ENCODE assay signal across 9 cellular contexts in the genomic region with DNA sequence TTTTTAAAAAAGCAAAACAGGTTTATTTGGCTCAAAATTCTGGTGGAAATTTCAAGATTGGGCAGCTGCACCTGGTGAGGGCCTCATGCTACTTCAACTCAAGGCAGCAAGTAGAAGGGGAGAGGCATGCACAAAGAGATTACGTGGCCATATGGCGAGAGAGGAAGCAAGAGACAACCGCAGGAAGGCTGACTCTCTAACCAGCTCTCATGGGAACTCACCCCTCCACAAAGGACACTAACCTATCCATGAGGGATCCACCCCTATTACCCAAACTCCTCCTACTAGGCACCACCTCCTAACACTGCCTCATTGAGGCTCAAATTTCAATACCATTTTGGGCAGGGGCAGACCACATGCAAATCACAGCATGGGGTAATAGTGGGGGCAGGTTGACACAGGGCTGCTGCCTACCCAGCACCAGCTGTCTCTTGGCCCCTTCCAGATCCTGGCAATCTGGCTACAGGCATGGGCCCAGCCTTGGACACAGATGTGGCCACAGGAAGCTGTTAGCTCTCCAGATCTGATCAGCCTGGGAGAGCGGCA. TPM values are rescaled to one million over a fixed set of nuclear protein-coding genes. Genes with fewer than 3 reads are reported as not detected.
DNase-seq lines count a peak whose midpoint lies in the region; ATAC-seq, FAIRE-seq and TF ChIP-seq lines count a peak whose summit lies in the region.
"Had no signal": no experiment of that assay in that cellular context is flagged by ENCODE, and none has a peak within 500 bp of the region (broad histone marks: within the 10 kb centered on the region; RNA-seq: fewer than 3 reads in every experiment).

No MANE protein-coding gene starts in this region.

- H3K27ac Mint-ChIP-seq in glutamatergic neuron (ENCODE audit: unreplicated experiment), result peak overlapping the region; percentile 97

- no peak overlapping the region for H2BK5ac ChIP-seq in neuronal stem cell (ENCODE audit: low read length)

- peaks cover 15% of the 10 kb centered on the region for H3K27me3 Mint-ChIP-seq in glutamatergic neuron (ENCODE audit: unreplicated experiment)

- H3K4me1 Mint-ChIP-seq in glutamatergic neuron (ENCODE audit: low read depth, unreplicated experiment), result peaks cover 35% of the 10 kb centered on the region

- no peak overlapping the region for H3K14ac ChIP-seq in neuronal stem cell (ENCODE audit: low read length)

- H3K9me3 Mint-ChIP-seq in glutamatergic neuron (ENCODE audit: unreplicated experiment), result peaks cover 42% of the 10 kb centered on the region

- H4K8ac ChIP-seq in neuronal stem cell (ENCODE audit: low read depth, low read length), result no peak overlapping the region

- peaks cover 7% of the 10 kb centered on the region; the same call in 1 of the 2 replicates for H4K20me1 ChIP-seq in SU-DHL-6 (ENCODE audit: low read depth, low read length)

- no peak overlapping the region for H3K4ac ChIP-seq in neuronal stem cell (ENCODE audit: low read length)

- no peaks in the 10 kb centered on the region for H3K9me3 ChIP-seq in SU-DHL-6 (ENCODE audit: insufficient read depth, low read length)
- H3K9me3 ChIP-seq in neuronal stem cell (replicated peaks in 1 of 2; ENCODE audit: control insufficient read depth in 2 of 2, insufficient read depth in 1 of 2, low read depth in 1 of 2, low read length in 2 of 2), result peaks cover 0 to 4% of the 10 kb centered on the region in 2 donors
- H3K9me3 ChIP-seq: body of pancreas had no signal

- no peak overlapping the region for H3K18ac ChIP-seq in neuronal stem cell (ENCODE audit: low read length)

- no peak overlapping the region for H2AK5ac ChIP-seq in neuronal stem cell (ENCODE audit: low read depth, low read length)

- no peak overlapping the region for H2AFZ ChIP-seq in SU-DHL-6 (ENCODE audit: low read depth, low read length, severe bottlenecking)
- no peak overlapping the region for H2AFZ ChIP-seq in neuronal stem cell (ENCODE audit: low read length)

- WGBS in neuronal stem cell (ENCODE audit: extremely low coverage in 2 of 2, insufficient read length in 2 of 2, insufficient replicate concordance in 1 of 2), 2 donors, result no CpG with 5 or more reads among the region's 4 CpGs

- peak; percentile 99 for FAIRE-seq in GM12891 (lab: Jason Lieb, UNC)

- peaks cover 27% of the 10 kb centered on the region for H3F3A ChIP-seq in SU-DHL-6 (ENCODE audit: insufficient read depth)

- H3K36me3 ChIP-seq in SU-DHL-6 (ENCODE audit: low read length), result no peaks in the 10 kb centered on the region
- H3K36me3 ChIP-seq in neuronal stem cell (replicated peaks in 1 of 2; ENCODE audit: control insufficient read depth in 2 of 2, insufficient read depth in 2 of 2, low read length in 2 of 2), result peaks cover 0 to 30% of the 10 kb centered on the region in 2 donors

- peak overlapping the region; percentile 90 for H3K9ac ChIP-seq in SU-DHL-6 (ENCODE audit: low read length)
- H3K9ac ChIP-seq in neuronal stem cell (ENCODE audit: low read depth, low read length, poor library complexity), result no peak overlapping the region

- H3K79me2 ChIP-seq in SU-DHL-6 (ENCODE audit: insufficient read depth, low read length), result peaks cover 71% of the 10 kb centered on the region

- peak; percentile 56 for ATAC-seq in GM21515 (IDR thresholded peaks at IDR 0.05; ENCODE audit: unreplicated experiment)
- ATAC-seq: body of pancreas had no signal

- H3K4me3 Mint-ChIP-seq in glutamatergic neuron (ENCODE audit: unreplicated experiment), result peak overlapping the region; percentile 96

- H2BK12ac ChIP-seq in neuronal stem cell (ENCODE audit: low read length), result no peak overlapping the region

- H3K79me1 ChIP-seq in neuronal stem cell (ENCODE audit: low read depth, low read length), result peaks cover 33% of the 10 kb centered on the region

- DNase-seq in GM12891 (ENCODE audit: insufficient read length, low spot score) (no peak), HT1080 (ENCODE audit: low read depth) (peak; percentile 60), glutamatergic neuron (peak; percentile 74), HT-29 (ENCODE audit: low spot score) (no peak), neuronal stem cell (ENCODE audit: low spot score) (no peak), middle frontal gyrus (ENCODE audit: extremely low spot score, low spot score) (no peak)

- peak overlapping the region; percentile 96 for H3K27ac ChIP-seq in SU-DHL-6 (ENCODE audit: low read depth, low read length)
- H3K27ac ChIP-seq in neuronal stem cell (replicated peaks; ENCODE audit: low read length), result no peak overlapping the region

- H3K4me2 ChIP-seq in SU-DHL-6 (ENCODE audit: low read depth, low read length, poor library complexity, severe bottlenecking) (peak overlapping the region; percentile 88), neuronal stem cell (ENCODE audit: insufficient read depth, low read length, poor library complexity, severe bottlenecking) (no peak overlapping the region)

- no peak overlapping the region for H2BK15ac ChIP-seq in neuronal stem cell (ENCODE audit: low read length)

- H3K27me3 ChIP-seq in SU-DHL-6 (ENCODE audit: low read length) (no peaks in the 10 kb centered on the region), neuronal stem cell (ENCODE audit: control insufficient read depth in 3 of 3, insufficient read depth in 3 of 3, low read depth in 1 of 3, low read length in 3 of 3) (no peaks in the 10 kb centered on the region)
- H3K27me3 ChIP-seq: body of pancreas had no signal

- H3K23ac ChIP-seq in neuronal stem cell (ENCODE audit: low read depth, low read length, poor library complexity), result no peak overlapping the region

- H3K4me1 ChIP-seq in neuronal stem cell (ENCODE audit: control insufficient read depth in 2 of 2, insufficient read depth in 1 of 2, low read depth in 1 of 2, low read length in 2 of 2), result peaks cover 15 to 21% of the 10 kb centered on the region in 2 donors

- H4K91ac ChIP-seq in neuronal stem cell (ENCODE audit: low read depth, low read length, poor library complexity), result no peak overlapping the region

- peak; percentile 54; the same call in 1 of the 2 replicates for TF ChIP-seq POLR2A in GM12891 (IDR thresholded peaks at IDR 0.05; ENCODE audit: low read depth, low read length)

- peaks cover 25% of the 10 kb centered on the region for H3K36me3 Mint-ChIP-seq in glutamatergic neuron (ENCODE audit: unreplicated experiment)

- H3K4me3 ChIP-seq in SU-DHL-6 (ENCODE audit: insufficient read depth, low read length, poor library complexity, severe bottlenecking) (peak overlapping the region; percentile 44), neuronal stem cell (ENCODE audit: low read length in 2 of 2) (peak overlapping the region in 1 of 2 donors; percentile 90)
- H3K4me3 ChIP-seq: body of pancreas had no signal

- no peak overlapping the region for H2BK120ac ChIP-seq in neuronal stem cell (ENCODE audit: low read depth, low read length)

- TF ChIP-seq CTCF in SU-DHL-6 (IDR thresholded peaks at IDR 0.05; ENCODE audit: insufficient read depth, low read length, poor library complexity, severe bottlenecking) (no peak), glutamatergic neuron (IDR thresholded peaks at IDR 0.05; ENCODE audit: partially characterized antibody, unreplicated experiment) (no peak)

- no peaks in the 10 kb centered on the region for H3K9me2 ChIP-seq in SU-DHL-6 (replicated peaks; ENCODE audit: insufficient read depth, low read length)

TF ChIP-seq in GM12891, 5 proteins besides CTCF, POLR2A, EP300 and RAD21 (continues in another document):
- peak; percentile 27; the same call in 1 of the 2 replicates for TF ChIP-seq POLR2AphosphoS5 (IDR thresholded peaks at IDR 0.05; ENCODE audit: low read depth, low read length)
- peak; percentile 35; the same call in 1 of the 2 replicates for TF ChIP-seq TAF1 (IDR thresholded peaks at IDR 0.05; ENCODE audit: low read depth, low read length)
- peak; percentile 66 for TF ChIP-seq SPI1 (IDR thresholded peaks at IDR 0.05; ENCODE audit: low read depth, low read length)

RNA-seq across cellular contexts. Expression of a gene that starts 2.0 kb away (rescaled TPM):
- 15.6 TPM for polyA plus RNA-seq in GM12891 (2012; ENCODE audit: low read depth, missing spikeins)
- 31.2 and 37.9 TPM in 2 replicates for total RNA-seq in HT1080 (2014; rRNA removed; shearing (Covaris generic))
- polyA plus RNA-seq in HT1080 (2015; cell fraction: cytosol; rRNA removed), result 12.7 and 15.9 TPM in 2 replicates
- polyA plus RNA-seq in HT1080 (2015; cell fraction: nucleus; rRNA removed), result 58.4 and 63.9 TPM in 2 replicates
- total RNA-seq in glutamatergic neuron (ENCODE audit: unreplicated experiment), result 67.1 TPM
- 88.3 and 90.2 TPM in 2 replicates for total RNA-seq in HT-29 (2014; rRNA removed; shearing (Covaris generic))
- 24.5 TPM for polyA plus RNA-seq in neuronal stem cell (2013, experiment 1 of 2)
- polyA plus RNA-seq in neuronal stem cell (2013, experiment 2 of 2), result 23.9 TPM

RNA-seq across cellular contexts. Expression of a gene that starts 16.3 kb away (rescaled TPM):
- 26.9 TPM for polyA plus RNA-seq in GM12891 (2012; ENCODE audit: low read depth, missing spikeins)
- 19.2 and 23.6 TPM in 2 replicates for total RNA-seq in HT1080 (2014; rRNA removed; shearing (Covaris generic))
- polyA plus RNA-seq in HT1080 (2015; cell fraction: cytosol; rRNA removed), result 63.9 and 66.6 TPM in 2 replicates
- 52.2 and 65.4 TPM in 2 replicates for polyA plus RNA-seq in HT1080 (2015; cell fraction: nucleus; rRNA removed)
- total RNA-seq in glutamatergic neuron (ENCODE audit: unreplicated experiment), result 20.9 TPM
- total RNA-seq in HT-29 (2014; rRNA removed; shearing (Covaris generic)), result 57.9 and 74.9 TPM in 2 replicates
- 15.2 TPM for polyA plus RNA-seq in neuronal stem cell (2013, experiment 1 of 2)
- 15.3 TPM for polyA plus RNA-seq in neuronal stem cell (2013, experiment 2 of 2)

RNA-seq across cellular contexts. Expression of a gene that starts 24.4 kb away (rescaled TPM):
- 6.9 TPM for polyA plus RNA-seq in GM12891 (2012; ENCODE audit: low read depth, missing spikeins)
- total RNA-seq in HT1080 (2014; rRNA removed; shearing (Covaris generic)), result 3.6 and 4.9 TPM in 2 replicates
- polyA plus RNA-seq in HT1080 (2015; cell fraction: cytosol; rRNA removed), result 4.3 and 5.4 TPM in 2 replicates
- 4.9 and 6.0 TPM in 2 replicates for polyA plus RNA-seq in HT1080 (2015; cell fraction: nucleus; rRNA removed)
- total RNA-seq in glutamatergic neuron (ENCODE audit: unreplicated experiment), result 2.8 TPM
- 10.0 and 10.4 TPM in 2 replicates for total RNA-seq in HT-29 (2014; rRNA removed; shearing (Covaris generic))
- polyA plus RNA-seq in neuronal stem cell (2013, experiment 1 of 2), result 3.8 TPM
- 3.2 TPM for polyA plus RNA-seq in neuronal stem cell (2013, experiment 2 of 2)

RNA-seq across cellular contexts. Expression of a gene that starts 26.8 kb away (rescaled TPM):
- 8.3 TPM for polyA plus RNA-seq in GM12891 (2012; ENCODE audit: low read depth, missing spikeins)
- total RNA-seq in HT1080 (2014; rRNA removed; shearing (Covaris generic)), result 5.9 and 6.0 TPM in 2 replicates
- 7.0 and 8.3 TPM in 2 replicates for polyA plus RNA-seq in HT1080 (2015; cell fraction: cytosol; rRNA removed)
- 19.7 and 23.9 TPM in 2 replicates for polyA plus RNA-seq in HT1080 (2015; cell fraction: nucleus; rRNA removed)
- total RNA-seq in glutamatergic neuron (ENCODE audit: unreplicated experiment), result 9.0 TPM
- 26.5 and 29.5 TPM in 2 replicates for total RNA-seq in HT-29 (2014; rRNA removed; shearing (Covaris generic))
- 4.1 TPM for polyA plus RNA-seq in neuronal stem cell (2013, experiment 1 of 2)
- 4.3 TPM for polyA plus RNA-seq in neuronal stem cell (2013, experiment 2 of 2)

RNA-seq across cellular contexts. Expression of a gene that starts 40.7 kb away (rescaled TPM):
- polyA plus RNA-seq in GM12891 (2012; ENCODE audit: low read depth, missing spikeins), result 1.6 TPM
- 0.05 TPM in 1 of 2 replicates, not detected in the other for total RNA-seq in HT1080 (2014; rRNA removed; shearing (Covaris generic))
- polyA plus RNA-seq in HT1080 (2015; cell fraction: cytosol; rRNA removed), result 0.06 and 0.12 TPM in 2 replicates
- polyA plus RNA-seq in HT1080 (2015; cell fraction: nucleus; rRNA removed), result 0.18 and 0.32 TPM in 2 replicates
- 1.5 TPM for total RNA-seq in glutamatergic neuron (ENCODE audit: unreplicated experiment)
- 176 and 180 TPM in 2 replicates for total RNA-seq in HT-29 (2014; rRNA removed; shearing (Covaris generic))
- 0.92 TPM for polyA plus RNA-seq in neuronal stem cell (2013, experiment 1 of 2)
- polyA plus RNA-seq in neuronal stem cell (2013, experiment 2 of 2), result 0.96 TPM

Comparison
In these comparisons a context has a peak if more than half of its experiments do, and no peak if none do; other contexts are left out.
1. DNase-seq: peak in HT1080 (single experiment) and glutamatergic neuron (single experiment); none in GM12891 (single experiment), HT-29 (single experiment), neuronal stem cell (single experiment) and middle frontal gyrus (single experiment).